Comparison of ENCODE assay signal across 1 cellular context in genomic region chr17:50238594-50239287, GRCh38.
TF ChIP-seq lines count a peak whose summit lies in the region.

No MANE protein-coding gene starts in this region.

TF ChIP-seq in SK-N-SH treated with all-trans-retinoic acid at 6 μM for 48 hours, 23 proteins besides CTCF, POLR2A, EP300 and RAD21 (continued from another document):
- TF ChIP-seq CSRNP3 (CRISPR knock-in tag; IDR thresholded peaks at IDR 0.05) (no peak), CSDC2 (CRISPR knock-in tag; IDR thresholded peaks at IDR 0.05) (no peak), TOX (CRISPR knock-in tag; IDR thresholded peaks at IDR 0.05; ENCODE audit: borderline replicate concordance) (no peak), ZFP3 (CRISPR knock-in tag; IDR thresholded peaks at IDR 0.05) (no peak), PATZ1 (CRISPR knock-in tag; IDR thresholded peaks at IDR 0.05; ENCODE audit: borderline replicate concordance) (no peak), PPARA (CRISPR knock-in tag; IDR thresholded peaks at IDR 0.05; ENCODE audit: borderline replicate concordance) (no peak)
